In the genomic region with DNA sequence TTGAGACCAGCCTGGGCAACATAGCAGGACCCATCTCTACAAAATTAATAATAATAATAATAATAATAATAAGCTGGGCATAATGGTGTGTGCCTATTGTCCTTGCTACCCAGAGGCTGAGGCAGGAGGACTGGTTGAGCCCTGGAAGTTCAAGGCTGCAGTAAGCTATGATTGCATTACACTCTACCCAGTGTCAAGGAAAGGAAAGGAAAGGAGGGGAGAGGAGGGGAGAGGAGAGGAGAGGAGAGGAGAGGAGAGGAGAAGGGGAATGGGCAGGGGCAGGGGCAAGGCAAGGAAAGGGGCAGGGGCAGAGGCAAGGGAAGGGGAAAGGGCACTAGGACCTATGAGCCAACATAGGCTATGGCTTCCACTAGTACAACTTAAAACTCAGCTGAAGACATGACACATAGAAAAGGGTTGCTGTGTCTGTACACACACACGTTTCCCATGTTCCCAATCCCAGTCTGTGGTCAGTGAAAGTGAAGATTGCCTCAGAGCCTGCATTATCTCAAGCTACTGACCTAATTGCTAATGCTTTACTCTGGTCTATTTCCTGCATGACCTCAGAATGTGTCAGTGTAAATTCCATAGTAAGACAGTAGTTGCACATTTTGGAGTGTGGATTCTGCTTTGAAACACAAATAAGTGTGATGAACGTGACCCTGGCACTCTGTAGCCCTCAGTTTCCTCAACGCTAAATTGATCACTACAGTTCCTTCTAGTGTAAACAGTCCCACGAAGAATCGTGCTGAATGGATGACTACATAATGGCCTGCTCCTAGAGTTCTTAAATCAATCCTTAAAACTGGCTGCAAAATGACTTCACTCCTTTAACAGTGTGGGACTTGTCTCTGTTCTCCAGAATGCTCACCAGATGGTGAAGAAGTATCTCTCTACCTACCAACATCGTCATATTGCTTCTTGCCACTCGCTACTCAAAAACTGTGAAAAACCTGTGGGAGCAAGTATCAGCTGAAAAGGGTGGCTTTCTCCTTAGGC, we compare ENCODE assay signal across 12 cellular contexts.
DNase-seq lines count a peak whose midpoint lies in the region; ATAC-seq and TF ChIP-seq lines count a peak whose summit lies in the region.
"Had no signal": no experiment of that assay in that cellular context is flagged by ENCODE, and none has a peak within 500 bp of the region (broad histone marks: within the 10 kb centered on the region; RNA-seq: fewer than 3 reads in every experiment).

No MANE protein-coding gene starts in this region.

- TF ChIP-seq CTCF in left ventricle myocardium inferior (IDR thresholded peaks at IDR 0.05; ENCODE audit: borderline replicate concordance): no peak
- no peak for TF ChIP-seq CTCF in sigmoid colon (IDR thresholded peaks at IDR 0.05)

- no peaks in the 10 kb centered on the region for H3K36me3 Mint-ChIP-seq in activated T-helper 17 cell treated with anti-CD3 and anti-CD28 coated beads, Interleukin-2, amount 50 U/mL, for 72 hours (ENCODE audit: low read depth)
- H3K36me3 Mint-ChIP-seq in activated T-helper 2 cell treated with anti-CD3 and anti-CD28 coated beads, Interferon-gamma antibody, Interleukin-2, Interleukin-4, amounts not matched to agents 10 μg/mL and 5 μg/mL and 100 μg/mL, durations not matched to agents 14 hours and 24 hours and 36 hours (ENCODE audit: low read depth): no peaks in the 10 kb centered on the region

- H3K27ac Mint-ChIP-seq in activated T-helper 17 cell treated with anti-CD3 and anti-CD28 coated beads, Interleukin-2, amount 50 U/mL, for 72 hours: no peak overlapping the region
- H3K27ac Mint-ChIP-seq in activated T-helper 2 cell treated with anti-CD3 and anti-CD28 coated beads, Interferon-gamma antibody, Interleukin-2, Interleukin-4, amounts not matched to agents 10 μg/mL and 5 μg/mL and 100 μg/mL, durations not matched to agents 14 hours and 24 hours and 36 hours: no peak overlapping the region

- no peaks in the 10 kb centered on the region for H3K4me1 Mint-ChIP-seq in activated T-helper 17 cell treated with anti-CD3 and anti-CD28 coated beads, Interleukin-2, amount 50 U/mL, for 72 hours
- H3K4me1 Mint-ChIP-seq in activated T-helper 2 cell treated with anti-CD3 and anti-CD28 coated beads, Interferon-gamma antibody, Interleukin-2, Interleukin-4, amounts not matched to agents 10 μg/mL and 5 μg/mL and 100 μg/mL, durations not matched to agents 14 hours and 24 hours and 36 hours (ENCODE audit: low read depth): peaks cover 4% of the 10 kb centered on the region

- peaks cover 14% of the 10 kb centered on the region for H3K4me1 ChIP-seq in GM23248 (ENCODE audit: insufficient read depth)
- H3K4me1 ChIP-seq in left ventricle myocardium inferior: peaks cover 6% of the 10 kb centered on the region
- H3K4me1 ChIP-seq in sigmoid colon: peaks cover 0 to 31% (median 15%) of the 10 kb centered on the region in 4 donors

- H3K27ac ChIP-seq in GM23248 (peak overlapping the region; percentile 55), left ventricle myocardium inferior (replicated peaks) (peak overlapping the region; percentile 52), sigmoid colon (peak overlapping the region; percentile 41 to 75 (median 61))
- H3K27ac ChIP-seq: thoracic aorta had no signal

- peaks cover 9% of the 10 kb centered on the region for H3K27me3 Mint-ChIP-seq in activated T-helper 17 cell treated with anti-CD3 and anti-CD28 coated beads, Interleukin-2, amount 50 U/mL, for 72 hours
- peaks cover 16% of the 10 kb centered on the region for H3K27me3 Mint-ChIP-seq in activated T-helper 2 cell treated with anti-CD3 and anti-CD28 coated beads, Interferon-gamma antibody, Interleukin-2, Interleukin-4, amounts not matched to agents 10 μg/mL and 5 μg/mL and 100 μg/mL, durations not matched to agents 14 hours and 24 hours and 36 hours (ENCODE audit: low read depth)

- in situ Hi-C loops in GM23248 (cut with MboI): no loop called here

- no peak overlapping the region for H2AFZ ChIP-seq in GM23248

- no peaks in the 10 kb centered on the region for H4K20me1 ChIP-seq in GM23248 (ENCODE audit: insufficient read depth)

- H3K9me3 ChIP-seq in GM23248 (ENCODE audit: low read depth) (no peaks in the 10 kb centered on the region), left ventricle myocardium inferior (replicated peaks) (no peaks in the 10 kb centered on the region), sigmoid colon (no peaks in the 10 kb centered on the region)
- H3K9me3 ChIP-seq: thoracic aorta had no signal

- DNase-seq in GM23248 (peak; percentile 97), left ventricle myocardium inferior (no peak), sigmoid colon (peak; percentile 73)
- DNase-seq in activated T-helper 2 cell treated with anti-CD3 and anti-CD28 coated beads, Interferon-gamma antibody, Interleukin-2, Interleukin-4, amounts not matched to agents 10 μg/mL and 5 μg/mL and 100 μg/mL, durations not matched to agents 14 hours and 24 hours and 36 hours (ENCODE audit: low spot score): no peak
- DNase-seq: activated naive CD4-positive, alpha-beta T cell treated with Interleukin-2 at 50 U/mL for 16 hours; NCI-H510A; stimulated activated CD4-positive, alpha-beta T cell treated with anti-CD3 and anti-CD28 coated beads, Interleukin-12 subunit alpha, Interleukin-12 subunit beta, amount 100 ng/mL, for 4 hours had no signal

- ATAC-seq in activated T-helper 17 cell treated with anti-CD3 and anti-CD28 coated beads, Interleukin-2, amount 50 U/mL, for 72 hours (replicated peaks): peak; percentile 46
- ATAC-seq in HG03469 (IDR thresholded peaks at IDR 0.05; ENCODE audit: unreplicated experiment) (no peak), HG03097 (IDR thresholded peaks at IDR 0.05; ENCODE audit: low FRiP score, unreplicated experiment) (no peak), GM18907 (IDR thresholded peaks at IDR 0.05; ENCODE audit: unreplicated experiment) (no peak)

- H3K36me3 ChIP-seq in GM23248 (ENCODE audit: low read depth) (no peaks in the 10 kb centered on the region), left ventricle myocardium inferior (no peaks in the 10 kb centered on the region), sigmoid colon (no peaks in the 10 kb centered on the region)
- H3K36me3 ChIP-seq: thoracic aorta had no signal

- TF ChIP-seq EP300 in sigmoid colon (IDR thresholded peaks at IDR 0.05): peak in 2 of 4 donors; percentile 11 to 43

- H3K9ac ChIP-seq in GM23248: peak overlapping the region; percentile 35

- no peaks in the 10 kb centered on the region for H3K9me3 Mint-ChIP-seq in activated T-helper 17 cell treated with anti-CD3 and anti-CD28 coated beads, Interleukin-2, amount 50 U/mL, for 72 hours
- H3K9me3 Mint-ChIP-seq in activated T-helper 2 cell treated with anti-CD3 and anti-CD28 coated beads, Interferon-gamma antibody, Interleukin-2, Interleukin-4, amounts not matched to agents 10 μg/mL and 5 μg/mL and 100 μg/mL, durations not matched to agents 14 hours and 24 hours and 36 hours: no peaks in the 10 kb centered on the region

- H3K27me3 ChIP-seq in GM23248 (replicated peaks; ENCODE audit: insufficient read depth) (no peaks in the 10 kb centered on the region), left ventricle myocardium inferior (ENCODE audit: low read depth) (no peaks in the 10 kb centered on the region), sigmoid colon (no peaks in the 10 kb centered on the region)

- peaks cover 14% of the 10 kb centered on the region for H3F3A ChIP-seq in GM23248 (ENCODE audit: insufficient read depth)

- H3K4me2 ChIP-seq in GM23248 (ENCODE audit: unreplicated experiment): peak overlapping the region; percentile 64

- H3K4me3 ChIP-seq in GM23248 (no peak overlapping the region), left ventricle myocardium inferior (no peak overlapping the region), sigmoid colon (no peak overlapping the region)
- H3K4me3 ChIP-seq: thoracic aorta had no signal

- no peak for TF ChIP-seq POLR2A in sigmoid colon (IDR thresholded peaks at IDR 0.05)

- H3K79me2 ChIP-seq in GM23248 (ENCODE audit: insufficient read depth): no peaks in the 10 kb centered on the region

- intact Hi-C loops in left ventricle myocardium inferior (cut with micrococcal nuclease): no loop called here
- intact Hi-C loops in sigmoid colon (cut with DNase I): no loop called here
- intact Hi-C loops in activated T-helper 2 cell treated with anti-CD3 and anti-CD28 coated beads, Interferon-gamma antibody, Interleukin-2, Interleukin-4, amounts not matched to agents 10 μg/mL and 5 μg/mL and 100 μg/mL, durations not matched to agents 14 hours and 24 hours and 36 hours (cut with micrococcal nuclease): no loop called here

- H3K4me3 Mint-ChIP-seq in activated T-helper 17 cell treated with anti-CD3 and anti-CD28 coated beads, Interleukin-2, amount 50 U/mL, for 72 hours: no peak overlapping the region
- no peak overlapping the region for H3K4me3 Mint-ChIP-seq in activated T-helper 2 cell treated with anti-CD3 and anti-CD28 coated beads, Interferon-gamma antibody, Interleukin-2, Interleukin-4, amounts not matched to agents 10 μg/mL and 5 μg/mL and 100 μg/mL, durations not matched to agents 14 hours and 24 hours and 36 hours (ENCODE audit: low read depth)

- no peaks in the 10 kb centered on the region; the same call in 1 of the 2 replicates for H3K9me2 ChIP-seq in GM23248 (ENCODE audit: insufficient read depth)

- 28 to 32% methylated on average over 7 of the region's 7 CpGs for WGBS in GM23248 (ENCODE audit: low coverage in 1 of 2, low lambda C conversion rate in 2 of 2, missing lambda C conversion rate in 2 of 2), 2 experiments
- 72 to 82% methylated on average over 7 of the region's 7 CpGs for WGBS in sigmoid colon, 2 donors

Comparison
In these comparisons a context has a peak if more than half of its experiments do, and no peak if none do; other contexts are left out.
1. DNase-seq: peak in GM23248 (single experiment) and sigmoid colon (single experiment); none in left ventricle myocardium inferior (single experiment) and activated T-helper 2 cell treated with anti-CD3 and anti-CD28 coated beads, Interferon-gamma antibody, Interleukin-2, Interleukin-4, amounts not matched to agents 10 μg/mL and 5 μg/mL and 100 μg/mL, durations not matched to agents 14 hours and 24 hours and 36 hours (single experiment).
2. Peak in every context shown above with its lines, with median percentiles within 50 percentile points of each other: H3K27ac ChIP-seq.